ENCODE assay signal across 15 cellular contexts in the genomic region with DNA sequence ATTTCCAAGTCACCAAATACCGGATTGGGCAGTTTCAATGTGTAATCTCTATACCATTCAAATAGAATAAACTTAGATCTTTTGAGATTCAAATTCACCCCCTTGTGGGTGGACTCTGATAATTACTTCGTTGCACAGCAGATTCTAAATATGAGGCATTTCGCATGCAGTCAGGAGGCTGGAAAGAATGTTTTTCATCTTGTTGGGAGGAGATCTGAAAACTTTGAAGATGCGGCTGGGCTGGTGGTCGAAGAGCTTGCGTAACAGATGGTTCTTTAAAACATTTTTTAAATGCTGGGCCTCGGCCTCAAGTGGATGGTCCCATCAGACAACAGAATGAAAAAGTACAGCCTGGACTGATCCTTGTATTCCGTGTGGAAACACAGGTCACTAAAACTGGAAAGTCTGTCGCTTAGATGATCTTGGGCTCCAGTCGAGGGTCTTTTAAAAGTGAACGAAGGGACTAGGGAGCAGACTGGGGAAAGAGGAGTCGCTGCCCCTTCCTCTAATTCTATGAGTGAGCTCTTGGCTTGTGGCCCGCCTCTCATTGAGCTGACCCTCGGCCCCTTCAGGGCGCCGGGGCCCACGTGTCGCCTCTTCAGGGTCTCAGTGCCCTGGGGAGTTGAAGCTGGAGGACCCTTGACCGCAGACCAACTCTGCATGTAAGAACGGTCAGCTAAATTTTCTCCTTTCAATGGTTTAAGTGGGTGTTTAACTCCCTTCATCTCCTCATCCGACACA. TPM values are rescaled to one million over a fixed set of nuclear protein-coding genes. Genes with fewer than 3 reads are reported as not detected.
DNase-seq lines count a peak whose midpoint lies in the region; ATAC-seq and TF ChIP-seq lines count a peak whose summit lies in the region.
"Had no signal": no experiment of that assay in that cellular context is flagged by ENCODE, and none has a peak within 500 bp of the region (broad histone marks: within the 10 kb centered on the region; RNA-seq: fewer than 3 reads in every experiment).

No MANE protein-coding gene starts in this region.

- peak overlapping the region; percentile 90 for H3K4me2 ChIP-seq in GM23338

- H3K4me3 Mint-ChIP-seq in GM23338 = no peak overlapping the region; the same call in 2 of the 3 replicates
- no peak overlapping the region for H3K4me3 Mint-ChIP-seq in WTC11
- H3K4me3 Mint-ChIP-seq in immature natural killer cell = peak overlapping the region in 3 of 5 donors; percentile 4 to 73 (median 47)
- H3K4me3 Mint-ChIP-seq in progenitor cell of endocrine pancreas (ENCODE audit: low read depth) = peak overlapping the region; percentile 83

- H3K36me3 Mint-ChIP-seq in GM23338 (ENCODE audit: low read depth) (no peaks in the 10 kb centered on the region; the same call in 2 of the 3 replicates), WTC11 (no peaks in the 10 kb centered on the region), immature natural killer cell (no peaks in the 10 kb centered on the region), progenitor cell of endocrine pancreas (ENCODE audit: insufficient read depth) (no peaks in the 10 kb centered on the region)

- TF ChIP-seq CTCF in GM23338 (conservative IDR thresholded peaks at IDR 0.05; ENCODE audit: low read depth in 2 of 2) (no peak), WTC11 (IDR thresholded peaks at IDR 0.05) (no peak), progenitor cell of endocrine pancreas (IDR thresholded peaks at IDR 0.05; ENCODE audit: unreplicated experiment) (no peak), GM10266 (IDR thresholded peaks at IDR 0.05; ENCODE audit: control insufficient read depth, insufficient read depth, low read depth, missing control alignments) (no peak)

- H3K9me3 Mint-ChIP-seq in GM23338 = no peaks in the 10 kb centered on the region; the same call in 2 of the 3 replicates
- no peaks in the 10 kb centered on the region for H3K9me3 Mint-ChIP-seq in WTC11
- H3K9me3 Mint-ChIP-seq in immature natural killer cell = peaks cover 0 to 2% (median 0%) of the 10 kb centered on the region in 6 donors
- H3K9me3 Mint-ChIP-seq in progenitor cell of endocrine pancreas (ENCODE audit: low read depth) = no peaks in the 10 kb centered on the region
- H3K9me3 Mint-ChIP-seq: T-helper 1 cell treated with Interleukin-12 subunit alpha and Interleukin-12 subunit beta and Interleukin-4 antibody, amounts not matched to agents 30 μg/mL and 1 μg/mL, for 36 hours had no signal

- H2AFZ ChIP-seq in GM23338 = peak overlapping the region; percentile 14; the same call in 1 of the 2 replicates

- DNase-seq in GM23338 (ENCODE audit: low spot score) (peak; percentile 66), WTC11 (ENCODE audit: low spot score) (no peak), immature natural killer cell (no peak), progenitor cell of endocrine pancreas (ENCODE audit: low spot score, unreplicated experiment) (no peak), GM10266 (ENCODE audit: extremely low spot score) (no peak)
- DNase-seq in effector CD4-positive, alpha-beta T cell = no peak
- DNase-seq: activated CD4-positive, alpha-beta T cell treated with anti-CD3 and anti-CD28 coated beads for 1 hour; activated T-cell treated with anti-CD3 and anti-CD28 coated beads for 4 hours; cortex of kidney; NCI-H2227 treated with DMSO at 0.1 percent for 48 hours; OCI-M1; sigmoid colon had no signal

- peaks cover 13% of the 10 kb centered on the region; the same call in 1 of the 2 replicates for H3K79me2 ChIP-seq in GM23338 (replicated peaks; ENCODE audit: insufficient read depth)

- H3K4me3 ChIP-seq in GM23338 = peak overlapping the region; percentile 93

- H3K27ac Mint-ChIP-seq in GM23338 = no peak overlapping the region
- peak overlapping the region; percentile 93 for H3K27ac Mint-ChIP-seq in WTC11
- no peak overlapping the region for H3K27ac Mint-ChIP-seq in immature natural killer cell
- no peak overlapping the region for H3K27ac Mint-ChIP-seq in progenitor cell of endocrine pancreas
- H3K27ac Mint-ChIP-seq: T-helper 1 cell treated with Interleukin-12 subunit alpha and Interleukin-12 subunit beta and Interleukin-4 antibody, amounts not matched to agents 30 μg/mL and 1 μg/mL, for 36 hours had no signal

- H3K27me3 Mint-ChIP-seq in GM23338 (ENCODE audit: insufficient read depth, low read depth, poor library complexity) = peaks cover 38% of the 10 kb centered on the region
- H3K27me3 Mint-ChIP-seq in WTC11 (ENCODE audit: low read depth) = peaks cover 30% of the 10 kb centered on the region
- peaks cover 18 to 49% (median 46%) of the 10 kb centered on the region in 3 donors for H3K27me3 Mint-ChIP-seq in immature natural killer cell (ENCODE audit: low read depth in 3 of 3)
- H3K27me3 Mint-ChIP-seq in progenitor cell of endocrine pancreas = peaks cover 31% of the 10 kb centered on the region

- ATAC-seq in GM23338 (no peak), WTC11 (0 out of 2 replicates have a peak, but pooled peaks have one; percentile 0), GM18517 (IDR thresholded peaks at IDR 0.05; ENCODE audit: unreplicated experiment) (no peak)

- H3K36me3 ChIP-seq in GM23338 (ENCODE audit: insufficient read depth) = no peaks in the 10 kb centered on the region
- H3K36me3 ChIP-seq: sigmoid colon had no signal

- H3K27me3 ChIP-seq in GM23338 (ENCODE audit: insufficient read depth) = peaks cover 85% of the 10 kb centered on the region

- no peaks in the 10 kb centered on the region for H4K20me1 ChIP-seq in GM23338 (replicated peaks; ENCODE audit: insufficient read depth)

- CTCF ChIA-PET in WTC11 (lab: Charles Lee) = interaction anchor here (0.8 to 2.5 kb wide), 5 partner anchors 9 to 468 kb away, joined by 3 to 8 read pairs (median 5); no protein-coding TSS in a partner anchor

- peaks cover 28% of the 10 kb centered on the region for H3K4me1 Mint-ChIP-seq in GM23338
- H3K4me1 Mint-ChIP-seq in WTC11 = peaks cover 27% of the 10 kb centered on the region
- H3K4me1 Mint-ChIP-seq in immature natural killer cell = peaks cover 15 to 21% of the 10 kb centered on the region in 2 donors
- peaks cover 32% of the 10 kb centered on the region for H3K4me1 Mint-ChIP-seq in progenitor cell of endocrine pancreas (ENCODE audit: low read depth)

- H3K9me2 ChIP-seq in GM23338 (ENCODE audit: insufficient read depth) = no peaks in the 10 kb centered on the region

- peaks cover 38% of the 10 kb centered on the region for H3K4me1 ChIP-seq in GM23338 (ENCODE audit: insufficient read depth)

- POLR2A ChIA-PET in WTC11 (lab: Charles Lee) = interaction anchor here (0.9 to 1.6 kb wide), 2 partner anchors 9 to 10 kb away, joined by 3 to 7 read pairs; no protein-coding TSS in a partner anchor

- no peak overlapping the region for H3K27ac ChIP-seq in GM23338 (ENCODE audit: low read depth)

- peaks cover 29% of the 10 kb centered on the region for H3F3A ChIP-seq in GM23338 (replicated peaks; ENCODE audit: low read depth)

TF ChIP-seq in GM23338, 12 proteins besides CTCF, POLR2A, EP300 and RAD21 (continues in another document):
- TF ChIP-seq EZH2 (IDR thresholded peaks at IDR 0.05; ENCODE audit: low read depth, unreplicated experiment) = peak; percentile 67
- TF ChIP-seq CREB1 (CRISPR knock-in tag; IDR thresholded peaks at IDR 0.05; ENCODE audit: low read depth) = no peak

TF ChIP-seq in WTC11, 78 proteins besides CTCF, POLR2A, EP300 and RAD21:
- no peak for TF ChIP-seq RORB (CRISPR knock-in tag; IDR thresholded peaks at IDR 0.05)
- no peak for TF ChIP-seq TEAD1 (CRISPR knock-in tag; IDR thresholded peaks at IDR 0.05)
- peak; percentile 75 for TF ChIP-seq USF2 (CRISPR knock-in tag; IDR thresholded peaks at IDR 0.05)
- TF ChIP-seq, protein P1, sequence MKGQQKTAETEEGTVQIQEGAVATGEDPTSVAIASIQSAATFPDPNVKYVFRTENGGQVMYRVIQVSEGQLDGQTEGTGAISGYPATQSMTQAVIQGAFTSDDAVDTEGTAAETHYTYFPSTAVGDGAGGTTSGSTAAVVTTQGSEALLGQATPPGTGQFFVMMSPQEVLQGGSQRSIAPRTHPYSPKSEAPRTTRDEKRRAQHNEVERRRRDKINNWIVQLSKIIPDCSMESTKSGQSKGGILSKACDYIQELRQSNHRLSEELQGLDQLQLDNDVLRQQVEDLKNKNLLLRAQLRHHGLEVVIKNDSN (CRISPR knock-in tag; IDR thresholded peaks at IDR 0.05) = peak; percentile 87; the same call in 1 of the 2 replicates

RNA-seq across cellular contexts. Expression of gene NR5A2, which starts 10.6 kb away (rescaled TPM):
- total RNA-seq in GM23338 (2014; rRNA removed; shearing (Covaris generic)) = 8.8 and 13.1 TPM in 2 replicates
- polyA plus RNA-seq in GM23338 (2016; fragmentation: Nextera tagmentation; extraction: Ambion mirVana) (4.4 and 4.5 TPM in 2 replicates), immature natural killer cell (not detected)
- total RNA-seq in WTC11 (2021) (13.6 to 22.3 TPM (median 17.8 TPM) in 3 replicates), progenitor cell of endocrine pancreas (23.2 and 29.1 TPM in 2 replicates)
- total RNA-seq: fibroblast of lung had no signal

Comparison
In these comparisons a context has a peak if more than half of its experiments do, and no peak if none do; other contexts are left out.
1. H3K4me3 Mint-ChIP-seq: peak in immature natural killer cell (3 of 5) and progenitor cell of endocrine pancreas (single experiment); none in GM23338 (single experiment) and WTC11 (single experiment).